15 cellular contexts compared by ENCODE assay signal in genomic region chr1:245606157-245606725, GRCh38.
"Had no signal": no experiment of that assay in that cellular context is flagged by ENCODE, and none has a peak within 500 bp of the region (broad histone marks: within the 10 kb centered on the region; RNA-seq: fewer than 3 reads in every experiment).

No MANE protein-coding gene starts in this region.

- H3K27ac Mint-ChIP-seq: activated CD4-positive, alpha-beta T cell treated with anti-CD3 and anti-CD28 coated beads, Interleukin-2, amount 10 ng/mL, durations not matched to agents 7 days and 5 days; activated naive CD8-positive, alpha-beta T cell treated with anti-CD3 and anti-CD28 coated beads, Interleukin-2, amount 50 U/mL, for 24 hours; naive thymus-derived CD8-positive, alpha-beta T cell; T-helper 2 cell treated with Interferon-gamma antibody and Interleukin-4, amounts not matched to agents 5 μg/mL and 100 μg/mL, for 36 hours had no signal

- H3K4me3 ChIP-seq: lung, right atrium auricular region, skin epidermis, transverse colon had no signal

- H3K36me3 ChIP-seq: esophagus squamous epithelium, right atrium auricular region, transverse colon had no signal

- H3K4me1 Mint-ChIP-seq: activated CD4-positive, alpha-beta T cell treated with anti-CD3 and anti-CD28 coated beads, Interleukin-2, amount 10 ng/mL, durations not matched to agents 7 days and 5 days; activated naive CD8-positive, alpha-beta T cell treated with anti-CD3 and anti-CD28 coated beads, Interleukin-2, amount 50 U/mL, for 24 hours had no signal

- H3K36me3 Mint-ChIP-seq: naive thymus-derived CD8-positive, alpha-beta T cell had no signal

- H3K9me3 ChIP-seq: esophagus squamous epithelium, right atrium auricular region, transverse colon had no signal

- H3K27me3 Mint-ChIP-seq: activated CD4-positive, alpha-beta T cell treated with anti-CD3 and anti-CD28 coated beads, Interleukin-2, amount 10 ng/mL, durations not matched to agents 7 days and 5 days; activated naive CD8-positive, alpha-beta T cell treated with anti-CD3 and anti-CD28 coated beads, Interleukin-2, amount 50 U/mL, for 24 hours had no signal

- H3K27me3 ChIP-seq: esophagus squamous epithelium, right atrium auricular region had no signal

- H3K9me3 Mint-ChIP-seq: activated CD4-positive, alpha-beta T cell treated with anti-CD3 and anti-CD28 coated beads, Interleukin-2, amount 10 ng/mL, durations not matched to agents 7 days and 5 days; activated naive CD8-positive, alpha-beta T cell treated with anti-CD3 and anti-CD28 coated beads, Interleukin-2, amount 50 U/mL, for 24 hours; naive thymus-derived CD8-positive, alpha-beta T cell; T-helper 2 cell treated with Interferon-gamma antibody and Interleukin-4, amounts not matched to agents 5 μg/mL and 100 μg/mL, for 36 hours had no signal

- H3K4me3 Mint-ChIP-seq: activated CD4-positive, alpha-beta T cell treated with anti-CD3 and anti-CD28 coated beads, Interleukin-2, amount 10 ng/mL, durations not matched to agents 7 days and 5 days; activated naive CD8-positive, alpha-beta T cell treated with anti-CD3 and anti-CD28 coated beads, Interleukin-2, amount 50 U/mL, for 24 hours; naive thymus-derived CD8-positive, alpha-beta T cell; T-helper 2 cell treated with Interferon-gamma antibody and Interleukin-4, amounts not matched to agents 5 μg/mL and 100 μg/mL, for 36 hours had no signal

- DNase-seq: activated CD4-positive, alpha-beta T cell treated with anti-CD3 and anti-CD28 coated beads, Interleukin-2, amount 10 ng/mL, durations not matched to agents 7 days and 5 days; activated CD4-positive, CD25-positive, alpha-beta regulatory T cell; activated naive CD4-positive, alpha-beta T cell treated with Interleukin-2 at 50 U/mL for 16 hours; activated naive CD8-positive, alpha-beta T cell treated with anti-CD3 and anti-CD28 coated beads, Interleukin-2, amount 50 U/mL, for 24 hours; aorta; esophagus squamous epithelium; naive thymus-derived CD8-positive, alpha-beta T cell; stimulated activated CD4-positive, alpha-beta T cell treated with anti-CD3 and anti-CD28 coated beads, Interleukin-4, amount 100 ng/mL, for 24 hours; stimulated activated naive CD4-positive, alpha-beta T cell; SW 1271; transverse colon had no signal

- H3K27ac ChIP-seq: esophagus squamous epithelium, right atrium auricular region, skin epidermis had no signal

- ATAC-seq: activated naive CD8-positive, alpha-beta T cell treated with anti-CD3 and anti-CD28 coated beads, Interleukin-2, amount 50 U/mL, for 24 hours; naive thymus-derived CD8-positive, alpha-beta T cell had no signal
